1 cellular context compared by ENCODE assay signal in genomic region chr19:36528194-36528920, GRCh38.
TF ChIP-seq lines count a peak whose summit lies in the region.

Gene ZNF260 (minus strand): TSS chr19:36528271. CDS start chr19:36515238, 13,033 bp downstream.

TF ChIP-seq in H1, 55 proteins besides CTCF, POLR2A, EP300 and RAD21 (continued from another document):
- TF ChIP-seq GTF2F1 (IDR thresholded peaks at IDR 0.05; ENCODE audit: borderline replicate concordance, low read depth, low read length) (peak; percentile 79; the same call in 1 of the 2 replicates), TAF1 (IDR thresholded peaks at IDR 0.05; ENCODE audit: low read depth, low read length) (peak; percentile 93), PHF8 (conservative IDR thresholded peaks at IDR 0.05; ENCODE audit: low read depth, low read length) (peak; percentile 98), CREB1 (IDR thresholded peaks at IDR 0.05) (peak; percentile 87), SIRT6 (IDR thresholded peaks at IDR 0.05; ENCODE audit: low read length) (no peak), TBP (IDR thresholded peaks at IDR 0.05; ENCODE audit: low read depth, low read length) (peak; percentile 83), TEAD4 (IDR thresholded peaks at IDR 0.05; ENCODE audit: low read depth, low read length) (no peak), SIN3A (conservative IDR thresholded peaks at IDR 0.05 in 1 of 2, IDR thresholded peaks at IDR 0.05 in 1 of 2; ENCODE audit: low read depth in 1 of 2, low read length in 2 of 2) (no peak), CHD2 (IDR thresholded peaks at IDR 0.05; ENCODE audit: low read length) (peak; percentile 61; the same call in 1 of the 2 replicates), KDM4A (IDR thresholded peaks at IDR 0.05; ENCODE audit: low read depth, low read length, severe bottlenecking) (peak; percentile 88), POLR2AphosphoS5 (IDR thresholded peaks at IDR 0.05; ENCODE audit: low read depth, low read length) (peak; percentile 82), YY1 (IDR thresholded peaks at IDR 0.05; ENCODE audit: low read depth, low read length) (peak; percentile 99), RXRA (IDR thresholded peaks at IDR 0.05; ENCODE audit: insufficient read depth, low read depth, low read length) (no peak), SRF (IDR thresholded peaks at IDR 0.05; ENCODE audit: low read depth, low read length) (no peak), E2F6 (IDR thresholded peaks at IDR 0.05) (peak; percentile 55; the same call in 1 of the 2 replicates), MAFK (IDR thresholded peaks at IDR 0.05; ENCODE audit: low read depth, low read length) (peak; percentile 12; the same call in 1 of the 2 replicates), ZNF274 (IDR thresholded peaks at IDR 0.05; ENCODE audit: borderline replicate concordance, extremely low read depth, low read length) (no peak), SP4 (IDR thresholded peaks at IDR 0.05; ENCODE audit: low read length) (peak; percentile 69; the same call in 1 of the 2 replicates), SP1 (IDR thresholded peaks at IDR 0.05; ENCODE audit: low read depth, low read length) (0 out of 2 replicates have a peak, but pooled peaks have one; percentile 32), KDM1A (IDR thresholded peaks at IDR 0.05; ENCODE audit: borderline replicate concordance, low read length) (no peak), NRF1 (IDR thresholded peaks at IDR 0.05; ENCODE audit: low read depth, low read length) (peak; percentile 36), CBX8 (IDR thresholded peaks at IDR 0.05; ENCODE audit: borderline replicate concordance, low read depth, low read length) (no peak), EZH2 (IDR thresholded peaks at IDR 0.05; ENCODE audit: low read depth, low read length, severe bottlenecking) (no peak), SIX5 (IDR thresholded peaks at IDR 0.05; ENCODE audit: low read depth, low read length) (peak; percentile 67), JUN (IDR thresholded peaks at IDR 0.05; ENCODE audit: low read depth, low read length) (no peak), BRCA1 (IDR thresholded peaks at IDR 0.05; ENCODE audit: low read depth, low read length) (peak; percentile 40; the same call in 1 of the 2 replicates), ATF3 (IDR thresholded peaks at IDR 0.05; ENCODE audit: insufficient read depth, low read depth, low read length) (0 out of 2 replicates have a peak, but pooled peaks have one; percentile 8), CTBP2 (IDR thresholded peaks at IDR 0.05; ENCODE audit: borderline replicate concordance, insufficient read depth, insufficient read length, low read length) (no peak), TAF7 (optimal IDR thresholded peaks at IDR 0.05; ENCODE audit: borderline replicate concordance, low read depth, low read length) (peak; percentile 74), MAX (IDR thresholded peaks at IDR 0.05) (peak; percentile 86)
